1 cellular context compared by ENCODE assay signal in genomic region chr14:69241577-69241976, GRCh38.
TF ChIP-seq lines count a peak whose summit lies in the region.

No MANE protein-coding gene starts in this region.

TF ChIP-seq in HepG2, 621 proteins besides CTCF, POLR2A, EP300 and RAD21 (continued from another document):
- TF ChIP-seq BCL3 (CRISPR knock-in tag; IDR thresholded peaks at IDR 0.05) (no peak), NCOA1 (CRISPR knock-in tag; IDR thresholded peaks at IDR 0.05) (no peak), EZH2 (conservative IDR thresholded peaks at IDR 0.05; ENCODE audit: low read depth, low read length) (no peak), DNMT1 (CRISPR knock-in tag; IDR thresholded peaks at IDR 0.05) (no peak), ZNF20 (CRISPR knock-in tag; IDR thresholded peaks at IDR 0.05) (no peak), MAFG (CRISPR knock-in tag; IDR thresholded peaks at IDR 0.05) (no peak)
